10 cellular contexts compared by ENCODE assay signal in genomic region chr1:153611024-153611352, GRCh38. TPM values are rescaled to one million over a fixed set of nuclear protein-coding genes. Genes with fewer than 3 reads are reported as not detected.
DNase-seq lines count a peak whose midpoint lies in the region; ATAC-seq, FAIRE-seq and TF ChIP-seq lines count a peak whose summit lies in the region.
"Had no signal": no experiment of that assay in that cellular context is flagged by ENCODE, and none has a peak within 500 bp of the region (broad histone marks: within the 10 kb centered on the region; RNA-seq: fewer than 3 reads in every experiment).

No MANE protein-coding gene starts in this region.

- TF ChIP-seq CTCF in right atrium auricular region (IDR thresholded peaks at IDR 0.05) (no peak), kidney (IDR thresholded peaks at IDR 0.05; ENCODE audit: borderline replicate concordance, extremely low read depth, insufficient read depth) (no peak), vagina (IDR thresholded peaks at IDR 0.05) (no peak)

- no peak for FAIRE-seq in kidney (lab: Jason Lieb, UNC)

- peaks cover 16% of the 10 kb centered on the region for H3K36me3 ChIP-seq in right atrium auricular region
- peaks cover 2 to 8% of the 10 kb centered on the region in 2 donors for H3K36me3 ChIP-seq in kidney (ENCODE audit: control insufficient read depth in 1 of 2, insufficient read depth in 2 of 2, low read length in 2 of 2)
- peaks cover 0 to 19% of the 10 kb centered on the region in 2 donors for H3K36me3 ChIP-seq in vagina

- H3K9me3 Mint-ChIP-seq in activated naive CD4-positive, alpha-beta T cell treated with anti-CD3 and anti-CD28 coated beads, Interleukin-2, amount 50 U/mL, for 72 hours: no peaks in the 10 kb centered on the region
- H3K9me3 Mint-ChIP-seq: brain; T-helper 2 cell treated with Interferon-gamma antibody and Interleukin-4, amounts not matched to agents 5 μg/mL and 100 μg/mL, for 36 hours had no signal

- H3K4me3 ChIP-seq in right atrium auricular region: peak overlapping the region; percentile 59 to 63
- H3K4me3 ChIP-seq in kidney (ENCODE audit: low read length in 2 of 2): peak overlapping the region; percentile 80 to 81
- peak overlapping the region; percentile 52 to 68 for H3K4me3 ChIP-seq in vagina

- H3K27me3 ChIP-seq in right atrium auricular region (no peaks in the 10 kb centered on the region), vagina (no peaks in the 10 kb centered on the region)

- H3K36me3 Mint-ChIP-seq in activated naive CD4-positive, alpha-beta T cell treated with anti-CD3 and anti-CD28 coated beads, Interleukin-2, amount 50 U/mL, for 72 hours: no peaks in the 10 kb centered on the region
- H3K36me3 Mint-ChIP-seq: brain had no signal

- no peak overlapping the region for H3K9ac ChIP-seq in kidney (ENCODE audit: low read length in 2 of 2)

- ATAC-seq in Right ventricle myocardium superior (ENCODE audit: poor library complexity): no peak
- ATAC-seq in activated naive CD4-positive, alpha-beta T cell treated with anti-CD3 and anti-CD28 coated beads, Interleukin-2, amount 50 U/mL, for 72 hours: no peak

- H3K9me3 ChIP-seq in right atrium auricular region (no peaks in the 10 kb centered on the region), kidney (ENCODE audit: control insufficient read depth in 1 of 2, low read length in 2 of 2) (no peaks in the 10 kb centered on the region), vagina (no peaks in the 10 kb centered on the region)

- intact Hi-C loops in Right ventricle myocardium superior (cut with DNase I): no loop called here
- intact Hi-C loops in kidney (cut with DNase I): no loop called here
- intact Hi-C loops in vagina (cut with DNase I): loop anchor here (5.0 kb wide), 1 partner anchor 99 kb away; no protein-coding TSS in a partner anchor

- H3K4me1 ChIP-seq in right atrium auricular region (peaks cover 0 to 53% of the 10 kb centered on the region in 2 donors), kidney (ENCODE audit: control insufficient read depth in 1 of 2, insufficient read depth in 1 of 2, low read depth in 1 of 2, low read length in 2 of 2) (peaks cover 18 to 19% of the 10 kb centered on the region in 2 donors), vagina (peaks cover 69% of the 10 kb centered on the region)

- TF ChIP-seq POLR2A in vagina (IDR thresholded peaks at IDR 0.05): no peak

- H3K27ac Mint-ChIP-seq in activated naive CD4-positive, alpha-beta T cell treated with anti-CD3 and anti-CD28 coated beads, Interleukin-2, amount 50 U/mL, for 72 hours: no peak overlapping the region
- H3K27ac Mint-ChIP-seq: T-helper 2 cell treated with Interferon-gamma antibody and Interleukin-4, amounts not matched to agents 5 μg/mL and 100 μg/mL, for 36 hours had no signal

- DNase-seq in right atrium auricular region (ENCODE audit: low spot score): no peak
- DNase-seq in Right ventricle myocardium superior: no peak
- DNase-seq in kidney: peak; percentile 16
- DNase-seq in vagina (ENCODE audit: extremely low spot score in 2 of 2): no peak
- DNase-seq in activated naive CD4-positive, alpha-beta T cell treated with anti-CD3 and anti-CD28 coated beads, Interleukin-2, amount 50 U/mL, for 72 hours (ENCODE audit: low spot score in 2 of 2): no peak
- DNase-seq in NCI-H1436 (lab: John Stamatoyannopoulos, UW): no peak
- DNase-seq: AML-193, left cardiac atrium had no signal

- H3K27ac ChIP-seq in right atrium auricular region: peak overlapping the region; percentile 91 to 93
- peak overlapping the region; percentile 78 to 93 for H3K27ac ChIP-seq in kidney (ENCODE audit: low read depth in 2 of 2, low read length in 2 of 2)
- peak overlapping the region; percentile 96 for H3K27ac ChIP-seq in vagina

RNA-seq across cellular contexts. Expression of gene S100A16, which starts 1.9 kb away (rescaled TPM):
- 10 to 100 TPM; 62.7 to 85.1 TPM for total RNA-seq in right atrium auricular region
- total RNA-seq in Right ventricle myocardium superior: 44.3 TPM
- 119 TPM for total RNA-seq in kidney
- polyA plus RNA-seq in kidney (ENCODE audit: insufficient read depth, low read depth, low replicate concordance): 174 TPM
- 259 TPM for total RNA-seq in vagina
- total RNA-seq in activated naive CD4-positive, alpha-beta T cell treated with anti-CD3 and anti-CD28 coated beads, Interleukin-2, amount 50 U/mL, for 72 hours: not detected

RNA-seq across cellular contexts. Expression of gene S100A14, which starts 5.1 kb away (rescaled TPM):
- 1 to 10 TPM in 1 of 2 donors, under 1 TPM in 1; 0.55 to 2.4 TPM for total RNA-seq in right atrium auricular region
- 5.8 TPM for total RNA-seq in Right ventricle myocardium superior
- total RNA-seq in kidney: 75.9 TPM
- polyA plus RNA-seq in kidney (ENCODE audit: insufficient read depth, low read depth, low replicate concordance): 35.6 TPM
- 323 TPM for total RNA-seq in vagina
- total RNA-seq in activated naive CD4-positive, alpha-beta T cell treated with anti-CD3 and anti-CD28 coated beads, Interleukin-2, amount 50 U/mL, for 72 hours: not detected

RNA-seq across cellular contexts. Expression of gene S100A13, which starts 16.3 kb away (rescaled TPM):
- total RNA-seq in right atrium auricular region (100 to 1,000 TPM; 114 to 314 TPM), Right ventricle myocardium superior (153 TPM), kidney (225 TPM), vagina (116 TPM)
- 299 TPM for polyA plus RNA-seq in kidney (ENCODE audit: insufficient read depth, low read depth, low replicate concordance)
- total RNA-seq in activated naive CD4-positive, alpha-beta T cell treated with anti-CD3 and anti-CD28 coated beads, Interleukin-2, amount 50 U/mL, for 72 hours: 1 to 10 TPM; 4.2 to 6.0 TPM

RNA-seq across cellular contexts. Expression of gene S100A1, which starts 17.2 kb away (rescaled TPM):
- total RNA-seq in right atrium auricular region (1,000 to 10,000 TPM in 1 of 2 donors, 100 to 1,000 TPM in 1; 965 to 2,413 TPM), Right ventricle myocardium superior (2,267 TPM), kidney (83.1 TPM), vagina (not detected)
- 332 TPM for polyA plus RNA-seq in kidney (ENCODE audit: insufficient read depth, low read depth, low replicate concordance)
- not detected for total RNA-seq in activated naive CD4-positive, alpha-beta T cell treated with anti-CD3 and anti-CD28 coated beads, Interleukin-2, amount 50 U/mL, for 72 hours

RNA-seq across cellular contexts. Expression of gene CHTOP, which starts 22.9 kb away (rescaled TPM):
- total RNA-seq in right atrium auricular region (10 to 100 TPM; 38.2 to 50.1 TPM), Right ventricle myocardium superior (68.1 TPM), kidney (83.6 TPM), vagina (67.3 TPM)
- polyA plus RNA-seq in kidney (ENCODE audit: insufficient read depth, low read depth, low replicate concordance): 71.1 TPM
- total RNA-seq in activated naive CD4-positive, alpha-beta T cell treated with anti-CD3 and anti-CD28 coated beads, Interleukin-2, amount 50 U/mL, for 72 hours: 10 to 100 TPM; 83.3 to 91.3 TPM

Comparison
In these comparisons a context has a peak if more than half of its experiments do, and no peak if none do; other contexts are left out.
1. RNA of gene S100A16, which starts 1.9 kb away (total RNA-seq): 259 TPM in vagina (single experiment), 119 TPM in kidney (single experiment), 62.7 to 85.1 TPM in right atrium auricular region and 44.3 TPM in Right ventricle myocardium superior (single experiment); not detected in activated naive CD4-positive, alpha-beta T cell treated with anti-CD3 and anti-CD28 coated beads, Interleukin-2, amount 50 U/mL, for 72 hours; every median in the first group is over 10 times any median in the second.
2. RNA of gene S100A14, which starts 5.1 kb away (total RNA-seq): 323 TPM in vagina (single experiment) and 75.9 TPM in kidney (single experiment); 5.8 TPM in Right ventricle myocardium superior (single experiment), 0.55 to 2.4 TPM in right atrium auricular region and not detected in activated naive CD4-positive, alpha-beta T cell treated with anti-CD3 and anti-CD28 coated beads, Interleukin-2, amount 50 U/mL, for 72 hours; every median in the first group is over 10 times any median in the second.
3. RNA of gene S100A13, which starts 16.3 kb away (total RNA-seq): 114 to 314 TPM in right atrium auricular region, 225 TPM in kidney (single experiment), 153 TPM in Right ventricle myocardium superior (single experiment) and 116 TPM in vagina (single experiment); 4.2 to 6.0 TPM in activated naive CD4-positive, alpha-beta T cell treated with anti-CD3 and anti-CD28 coated beads, Interleukin-2, amount 50 U/mL, for 72 hours; every median in the first group is over 10 times any median in the second.
4. Peak in every context shown above with its lines, with median percentiles within 50 percentile points of each other: H3K27ac ChIP-seq and H3K4me3 ChIP-seq.